8 cellular contexts compared by ENCODE assay signal in the genomic region with DNA sequence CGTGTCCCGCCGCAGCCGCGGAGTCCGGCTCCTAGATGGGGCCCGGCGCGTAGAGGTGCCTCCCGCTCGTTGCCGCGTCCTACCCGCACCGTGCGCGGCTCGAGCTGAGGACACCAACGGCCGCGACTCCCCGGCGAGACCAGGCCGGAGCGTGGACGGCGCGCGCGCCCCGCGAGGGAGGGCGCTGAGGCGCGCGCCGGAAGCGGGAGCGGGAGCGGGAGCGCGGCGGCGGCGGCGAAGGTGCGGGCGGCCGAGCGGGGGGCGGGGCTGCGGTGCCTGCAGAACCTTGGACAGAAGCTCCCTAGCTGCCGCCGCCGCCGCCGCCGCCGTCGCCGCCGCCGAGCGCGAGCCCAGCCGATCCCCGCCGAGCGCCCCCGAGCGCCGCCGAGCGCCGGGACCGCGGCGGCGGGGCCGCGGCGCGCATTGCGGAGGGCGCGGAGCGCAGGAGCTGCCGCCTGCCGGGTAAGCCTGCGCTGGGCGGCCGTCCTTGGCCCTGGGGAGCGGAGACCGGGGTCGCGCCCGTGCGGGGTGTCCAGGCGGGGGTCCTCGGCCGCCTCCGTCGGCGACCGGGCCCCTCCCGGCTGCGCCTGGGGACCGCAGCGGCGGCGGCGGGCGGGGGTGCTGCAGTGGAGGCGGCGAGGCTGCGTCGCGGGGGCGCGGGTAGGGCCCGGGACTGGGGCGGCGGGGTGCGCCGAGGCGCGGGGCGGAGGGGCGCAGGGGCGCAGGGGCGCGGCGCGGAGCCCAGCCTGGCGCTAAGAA. TPM values are rescaled to one million over a fixed set of nuclear protein-coding genes. Genes with fewer than 3 reads are reported as not detected.
DNase-seq lines count a peak whose midpoint lies in the region; ATAC-seq and TF ChIP-seq lines count a peak whose summit lies in the region.

A gene (plus strand): TSS at position 293 of the 759 bp plus-strand sequence. CDS start 628 bp downstream, outside the sequence.

- H3K27ac Mint-ChIP-seq in progenitor cell of endocrine pancreas: peak within 1 kb of the TSS; percentile 87

- H3K9me3 Mint-ChIP-seq in progenitor cell of endocrine pancreas (ENCODE audit: low read depth): no peaks in the 10 kb centered on the region

- intact Hi-C loops in left ventricle myocardium inferior (cut with micrococcal nuclease): no loop called here

- H3K4me1 ChIP-seq in left ventricle myocardium inferior: peaks cover 48% of the 10 kb centered on the region

- peaks cover 25% of the 10 kb centered on the region for H3K4me1 Mint-ChIP-seq in progenitor cell of endocrine pancreas (ENCODE audit: low read depth)

- H3K4me3 ChIP-seq in Jurkat, Clone E6-1 (ENCODE audit: low read length): peak within 1 kb of the TSS; percentile 55
- peak within 1 kb of the TSS; percentile 69 for H3K4me3 ChIP-seq in left ventricle myocardium inferior

- no peaks in the 10 kb centered on the region for H3K27me3 Mint-ChIP-seq in progenitor cell of endocrine pancreas

- peaks cover 7% of the 10 kb centered on the region for H3K36me3 ChIP-seq in left ventricle myocardium inferior

- peak within 1 kb of the TSS; percentile 43 for H3K27ac ChIP-seq in adipose tissue (ENCODE audit: low read depth, low read length)
- peak within 1 kb of the TSS; percentile 85 for H3K27ac ChIP-seq in left ventricle myocardium inferior (replicated peaks)

- peak within 1 kb of the TSS; percentile 83 for H3K4me3 Mint-ChIP-seq in progenitor cell of endocrine pancreas (ENCODE audit: low read depth)

- no peaks in the 10 kb centered on the region for H3K27me3 ChIP-seq in left ventricle myocardium inferior (ENCODE audit: low read depth)

- no peaks in the 10 kb centered on the region for H3K9me3 ChIP-seq in left ventricle myocardium inferior (replicated peaks)

- TF ChIP-seq CTCF in left ventricle myocardium inferior (IDR thresholded peaks at IDR 0.05; ENCODE audit: borderline replicate concordance): no peak
- TF ChIP-seq CTCF in progenitor cell of endocrine pancreas (IDR thresholded peaks at IDR 0.05; ENCODE audit: unreplicated experiment): no peak

- DNase-seq in DMS 273 (lab: John Stamatoyannopoulos, UW; ENCODE audit: unreplicated experiment): peak; percentile 93
- no peak for DNase-seq in Jurkat, Clone E6-1 (ENCODE audit: low read depth, low spot score)
- peak; percentile 74 for DNase-seq in left ventricle myocardium inferior
- DNase-seq in progenitor cell of endocrine pancreas (ENCODE audit: low spot score, unreplicated experiment): peak; percentile 73
- no peak for DNase-seq in middle frontal gyrus (ENCODE audit: extremely low spot score, low spot score)

- peaks cover 5% of the 10 kb centered on the region for H3K36me3 Mint-ChIP-seq in progenitor cell of endocrine pancreas (ENCODE audit: insufficient read depth)

- peak; percentile 58 for ATAC-seq in GM21423 (IDR thresholded peaks at IDR 0.05; ENCODE audit: unreplicated experiment)
- ATAC-seq in SK-N-SH treated with all-trans-retinoic acid at 6 μM for 48 hours: peak; percentile 21

- 0 to 1% (median 0%) methylated on average over 71 to 134 of the region's 135 CpGs for WGBS in adipose tissue, 3 donors

TF ChIP-seq in SK-N-SH treated with all-trans-retinoic acid at 6 μM for 48 hours, 23 proteins besides CTCF, POLR2A, EP300 and RAD21:
- TF ChIP-seq, protein P1, sequence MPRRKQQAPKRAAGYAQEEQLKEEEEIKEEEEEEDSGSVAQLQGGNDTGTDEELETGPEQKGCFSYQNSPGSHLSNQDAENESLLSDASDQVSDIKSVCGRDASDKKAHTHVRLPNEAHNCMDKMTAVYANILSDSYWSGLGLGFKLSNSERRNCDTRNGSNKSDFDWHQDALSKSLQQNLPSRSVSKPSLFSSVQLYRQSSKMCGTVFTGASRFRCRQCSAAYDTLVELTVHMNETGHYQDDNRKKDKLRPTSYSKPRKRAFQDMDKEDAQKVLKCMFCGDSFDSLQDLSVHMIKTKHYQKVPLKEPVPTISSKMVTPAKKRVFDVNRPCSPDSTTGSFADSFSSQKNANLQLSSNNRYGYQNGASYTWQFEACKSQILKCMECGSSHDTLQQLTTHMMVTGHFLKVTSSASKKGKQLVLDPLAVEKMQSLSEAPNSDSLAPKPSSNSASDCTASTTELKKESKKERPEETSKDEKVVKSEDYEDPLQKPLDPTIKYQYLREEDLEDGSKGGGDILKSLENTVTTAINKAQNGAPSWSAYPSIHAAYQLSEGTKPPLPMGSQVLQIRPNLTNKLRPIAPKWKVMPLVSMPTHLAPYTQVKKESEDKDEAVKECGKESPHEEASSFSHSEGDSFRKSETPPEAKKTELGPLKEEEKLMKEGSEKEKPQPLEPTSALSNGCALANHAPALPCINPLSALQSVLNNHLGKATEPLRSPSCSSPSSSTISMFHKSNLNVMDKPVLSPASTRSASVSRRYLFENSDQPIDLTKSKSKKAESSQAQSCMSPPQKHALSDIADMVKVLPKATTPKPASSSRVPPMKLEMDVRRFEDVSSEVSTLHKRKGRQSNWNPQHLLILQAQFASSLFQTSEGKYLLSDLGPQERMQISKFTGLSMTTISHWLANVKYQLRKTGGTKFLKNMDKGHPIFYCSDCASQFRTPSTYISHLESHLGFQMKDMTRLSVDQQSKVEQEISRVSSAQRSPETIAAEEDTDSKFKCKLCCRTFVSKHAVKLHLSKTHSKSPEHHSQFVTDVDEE (CRISPR knock-in tag; IDR thresholded peaks at IDR 0.05): peak; percentile 29; the same call in 1 of the 2 replicates
- no peak for TF ChIP-seq ESRRG (CRISPR knock-in tag; IDR thresholded peaks at IDR 0.05)
- no peak for TF ChIP-seq PPARA (CRISPR knock-in tag; IDR thresholded peaks at IDR 0.05; ENCODE audit: borderline replicate concordance)
- TF ChIP-seq TOX (CRISPR knock-in tag; IDR thresholded peaks at IDR 0.05; ENCODE audit: borderline replicate concordance): no peak

RNA-seq across cellular contexts. Expression of the gene that starts here (rescaled TPM):
- 5.6 TPM for polyA plus RNA-seq in Jurkat, Clone E6-1 (2012; ENCODE audit: insufficient read depth, insufficient read length)
- polyA plus RNA-seq in adipose tissue: under 1 TPM; 0.52 to 0.90 (median 0.86) TPM
- total RNA-seq in left ventricle myocardium inferior: 1.5 TPM
- 6.1 and 6.2 TPM in 2 replicates for total RNA-seq in progenitor cell of endocrine pancreas

Comparison
In these comparisons a context has a peak if more than half of its experiments do, and no peak if none do; other contexts are left out.
1. DNase-seq: peak in DMS 273 (single experiment), left ventricle myocardium inferior (single experiment) and progenitor cell of endocrine pancreas (single experiment); none in Jurkat, Clone E6-1 (single experiment) and middle frontal gyrus (single experiment).